ENCODE assay signal across 8 cellular contexts in the genomic region with DNA sequence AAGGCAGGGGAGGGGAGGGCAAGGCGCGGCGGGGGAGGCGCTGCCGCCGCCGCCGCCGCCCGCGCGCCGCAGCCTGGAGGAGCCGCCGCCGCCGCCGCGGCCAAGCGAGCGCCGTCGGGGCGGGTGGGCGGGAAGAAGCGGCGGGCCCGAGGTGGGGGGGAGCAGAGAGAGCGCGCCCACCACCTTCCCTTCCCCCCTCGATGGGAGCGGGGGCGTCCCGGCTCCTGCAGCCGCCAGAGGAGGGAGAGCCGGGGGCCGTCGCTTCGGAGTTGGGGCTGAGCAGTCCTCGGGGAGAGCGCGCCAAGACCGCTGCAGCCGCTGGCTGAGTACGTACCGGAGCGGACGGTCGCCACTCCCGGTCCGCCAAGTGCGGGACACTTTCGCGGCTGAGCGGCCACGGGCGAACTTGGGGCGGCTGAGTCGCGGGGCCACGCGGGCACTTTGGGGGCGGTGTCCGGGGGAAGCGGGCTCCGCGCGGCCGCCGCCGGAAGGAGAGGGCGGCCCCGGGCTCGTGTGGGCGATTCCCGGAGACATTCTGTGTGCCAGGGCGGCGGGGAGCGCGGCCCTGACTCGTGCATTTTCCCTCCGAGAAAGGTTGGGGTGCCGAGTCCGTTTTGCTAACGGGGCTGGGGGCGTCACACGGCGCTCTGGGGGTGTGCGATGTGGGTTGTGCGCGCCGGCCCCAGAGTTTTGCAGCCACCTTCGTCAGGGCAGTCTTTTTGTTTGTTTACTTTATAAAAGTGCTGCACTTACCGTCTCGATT. TPM values are rescaled to one million over a fixed set of nuclear protein-coding genes. Genes with fewer than 3 reads are reported as not detected.
A peak's percentile ranks its signal among the peaks of the same experiment; 100 is the strongest.
DNase-seq lines count a peak whose midpoint lies in the region; ATAC-seq and TF ChIP-seq lines count a peak whose summit lies in the region.

A gene with protein sequence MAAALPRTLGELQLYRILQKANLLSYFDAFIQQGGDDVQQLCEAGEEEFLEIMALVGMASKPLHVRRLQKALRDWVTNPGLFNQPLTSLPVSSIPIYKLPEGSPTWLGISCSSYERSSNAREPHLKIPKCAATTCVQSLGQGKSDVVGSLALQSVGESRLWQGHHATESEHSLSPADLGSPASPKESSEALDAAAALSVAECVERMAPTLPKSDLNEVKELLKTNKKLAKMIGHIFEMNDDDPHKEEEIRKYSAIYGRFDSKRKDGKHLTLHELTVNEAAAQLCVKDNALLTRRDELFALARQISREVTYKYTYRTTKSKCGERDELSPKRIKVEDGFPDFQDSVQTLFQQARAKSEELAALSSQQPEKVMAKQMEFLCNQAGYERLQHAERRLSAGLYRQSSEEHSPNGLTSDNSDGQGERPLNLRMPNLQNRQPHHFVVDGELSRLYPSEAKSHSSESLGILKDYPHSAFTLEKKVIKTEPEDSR (plus strand): TSS at position 49 of the 763 bp plus-strand sequence. CDS start 10,094 bp downstream, outside the sequence.

- TF ChIP-seq CTCF in WTC11 (IDR thresholded peaks at IDR 0.05) (no peak), cardiac fibroblast (IDR thresholded peaks at IDR 0.05; ENCODE audit: low read depth, low read length) (no peak)

- peak; percentile 53 for DNase-seq in EL
- peak; percentile 68 to 80 for DNase-seq in Kasumi-1 (lab: John Stamatoyannopoulos, UW)
- DNase-seq in WTC11 (ENCODE audit: low spot score): peak; percentile 60
- DNase-seq in cardiac fibroblast (ENCODE audit: low read depth in 2 of 2): peak in 1 of 2 donors; percentile 52
- peak; percentile 42 to 72 for DNase-seq in left colon
- peak; percentile 65 to 67 for DNase-seq in stimulated activated CD4-positive, alpha-beta T cell treated with anti-CD3 and anti-CD28 coated beads, Interleukin-2, amount 100 ng/mL, for 24 hours
- DNase-seq in HPDE6-E6E7 (ENCODE audit: extremely low spot score): no peak

- no peaks in the 10 kb centered on the region for H3K36me3 Mint-ChIP-seq in WTC11

- H3K27me3 Mint-ChIP-seq in WTC11 (ENCODE audit: low read depth): peaks cover 18% of the 10 kb centered on the region

- H3K4me1 Mint-ChIP-seq in WTC11: peaks cover 18% of the 10 kb centered on the region

- POLR2A ChIA-PET in WTC11 (lab: Charles Lee): interaction anchor here (0.6 to 1.0 kb wide), 2 partner anchors 13 to 37 kb away, joined by 3 to 6 read pairs; no protein-coding TSS in a partner anchor

- H3K9me3 Mint-ChIP-seq in WTC11: no peaks in the 10 kb centered on the region

- H3K27ac Mint-ChIP-seq in WTC11: no peak within 1 kb of the TSS

- ATAC-seq in GM21717 (IDR thresholded peaks at IDR 0.05; ENCODE audit: unreplicated experiment): peak; percentile 43
- peak; percentile 75 for ATAC-seq in WTC11
- ATAC-seq in left colon: peak; percentile 69

- CTCF ChIA-PET in WTC11 (lab: Charles Lee): interaction anchor here (1.1 to 2.8 kb wide), 3 partner anchors 31 to 330 kb away, joined by 3 to 11 read pairs (median 11); a partner anchor contains a TSS

- intact Hi-C loops in left colon (cut with DNase I, micrococcal nuclease): no loop called here

- peak within 1 kb of the TSS; percentile 85 to 90 for H3K4me3 ChIP-seq in cardiac fibroblast (replicated peaks in 1 of 2; ENCODE audit: low read depth in 2 of 2, low read length in 2 of 2)

- H3K4me3 Mint-ChIP-seq in WTC11: peak within 1 kb of the TSS; percentile 93

TF ChIP-seq in WTC11, 78 proteins besides CTCF, POLR2A, EP300 and RAD21 (continues in another document):
- TF ChIP-seq, protein P1, sequence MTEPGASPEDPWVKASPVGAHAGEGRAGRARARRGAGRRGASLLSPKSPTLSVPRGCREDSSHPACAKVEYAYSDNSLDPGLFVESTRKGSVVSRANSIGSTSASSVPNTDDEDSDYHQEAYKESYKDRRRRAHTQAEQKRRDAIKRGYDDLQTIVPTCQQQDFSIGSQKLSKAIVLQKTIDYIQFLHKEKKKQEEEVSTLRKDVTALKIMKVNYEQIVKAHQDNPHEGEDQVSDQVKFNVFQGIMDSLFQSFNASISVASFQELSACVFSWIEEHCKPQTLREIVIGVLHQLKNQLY (CRISPR knock-in tag; IDR thresholded peaks at IDR 0.05): no peak
- TF ChIP-seq SP1 (CRISPR knock-in tag; conservative IDR thresholded peaks at IDR 0.05): 0 out of 2 replicates have a peak, but pooled peaks have one; percentile 25
- TF ChIP-seq, protein P2, sequence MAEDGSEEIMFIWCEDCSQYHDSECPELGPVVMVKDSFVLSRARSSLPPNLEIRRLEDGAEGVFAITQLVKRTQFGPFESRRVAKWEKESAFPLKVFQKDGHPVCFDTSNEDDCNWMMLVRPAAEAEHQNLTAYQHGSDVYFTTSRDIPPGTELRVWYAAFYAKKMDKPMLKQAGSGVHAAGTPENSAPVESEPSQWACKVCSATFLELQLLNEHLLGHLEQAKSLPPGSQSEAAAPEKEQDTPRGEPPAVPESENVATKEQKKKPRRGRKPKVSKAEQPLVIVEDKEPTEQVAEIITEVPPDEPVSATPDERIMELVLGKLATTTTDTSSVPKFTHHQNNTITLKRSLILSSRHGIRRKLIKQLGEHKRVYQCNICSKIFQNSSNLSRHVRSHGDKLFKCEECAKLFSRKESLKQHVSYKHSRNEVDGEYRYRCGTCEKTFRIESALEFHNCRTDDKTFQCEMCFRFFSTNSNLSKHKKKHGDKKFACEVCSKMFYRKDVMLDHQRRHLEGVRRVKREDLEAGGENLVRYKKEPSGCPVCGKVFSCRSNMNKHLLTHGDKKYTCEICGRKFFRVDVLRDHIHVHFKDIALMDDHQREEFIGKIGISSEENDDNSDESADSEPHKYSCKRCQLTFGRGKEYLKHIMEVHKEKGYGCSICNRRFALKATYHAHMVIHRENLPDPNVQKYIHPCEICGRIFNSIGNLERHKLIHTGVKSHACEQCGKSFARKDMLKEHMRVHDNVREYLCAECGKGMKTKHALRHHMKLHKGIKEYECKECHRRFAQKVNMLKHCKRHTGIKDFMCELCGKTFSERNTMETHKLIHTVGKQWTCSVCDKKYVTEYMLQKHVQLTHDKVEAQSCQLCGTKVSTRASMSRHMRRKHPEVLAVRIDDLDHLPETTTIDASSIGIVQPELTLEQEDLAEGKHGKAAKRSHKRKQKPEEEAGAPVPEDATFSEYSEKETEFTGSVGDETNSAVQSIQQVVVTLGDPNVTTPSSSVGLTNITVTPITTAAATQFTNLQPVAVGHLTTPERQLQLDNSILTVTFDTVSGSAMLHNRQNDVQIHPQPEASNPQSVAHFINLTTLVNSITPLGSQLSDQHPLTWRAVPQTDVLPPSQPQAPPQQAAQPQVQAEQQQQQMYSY (CRISPR knock-in tag; IDR thresholded peaks at IDR 0.05): no peak
- TF ChIP-seq PRRX2 (CRISPR knock-in tag; IDR thresholded peaks at IDR 0.05): no peak
- TF ChIP-seq ZNF232 (CRISPR knock-in tag; IDR thresholded peaks at IDR 0.05): no peak
- no peak for TF ChIP-seq OVOL2 (CRISPR knock-in tag; IDR thresholded peaks at IDR 0.05; ENCODE audit: borderline replicate concordance)
- TF ChIP-seq, protein P3, sequence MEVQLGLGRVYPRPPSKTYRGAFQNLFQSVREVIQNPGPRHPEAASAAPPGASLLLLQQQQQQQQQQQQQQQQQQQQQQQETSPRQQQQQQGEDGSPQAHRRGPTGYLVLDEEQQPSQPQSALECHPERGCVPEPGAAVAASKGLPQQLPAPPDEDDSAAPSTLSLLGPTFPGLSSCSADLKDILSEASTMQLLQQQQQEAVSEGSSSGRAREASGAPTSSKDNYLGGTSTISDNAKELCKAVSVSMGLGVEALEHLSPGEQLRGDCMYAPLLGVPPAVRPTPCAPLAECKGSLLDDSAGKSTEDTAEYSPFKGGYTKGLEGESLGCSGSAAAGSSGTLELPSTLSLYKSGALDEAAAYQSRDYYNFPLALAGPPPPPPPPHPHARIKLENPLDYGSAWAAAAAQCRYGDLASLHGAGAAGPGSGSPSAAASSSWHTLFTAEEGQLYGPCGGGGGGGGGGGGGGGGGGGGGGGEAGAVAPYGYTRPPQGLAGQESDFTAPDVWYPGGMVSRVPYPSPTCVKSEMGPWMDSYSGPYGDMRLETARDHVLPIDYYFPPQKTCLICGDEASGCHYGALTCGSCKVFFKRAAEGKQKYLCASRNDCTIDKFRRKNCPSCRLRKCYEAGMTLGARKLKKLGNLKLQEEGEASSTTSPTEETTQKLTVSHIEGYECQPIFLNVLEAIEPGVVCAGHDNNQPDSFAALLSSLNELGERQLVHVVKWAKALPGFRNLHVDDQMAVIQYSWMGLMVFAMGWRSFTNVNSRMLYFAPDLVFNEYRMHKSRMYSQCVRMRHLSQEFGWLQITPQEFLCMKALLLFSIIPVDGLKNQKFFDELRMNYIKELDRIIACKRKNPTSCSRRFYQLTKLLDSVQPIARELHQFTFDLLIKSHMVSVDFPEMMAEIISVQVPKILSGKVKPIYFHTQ (CRISPR knock-in tag; IDR thresholded peaks at IDR 0.05): no peak
- TF ChIP-seq, protein P4, sequence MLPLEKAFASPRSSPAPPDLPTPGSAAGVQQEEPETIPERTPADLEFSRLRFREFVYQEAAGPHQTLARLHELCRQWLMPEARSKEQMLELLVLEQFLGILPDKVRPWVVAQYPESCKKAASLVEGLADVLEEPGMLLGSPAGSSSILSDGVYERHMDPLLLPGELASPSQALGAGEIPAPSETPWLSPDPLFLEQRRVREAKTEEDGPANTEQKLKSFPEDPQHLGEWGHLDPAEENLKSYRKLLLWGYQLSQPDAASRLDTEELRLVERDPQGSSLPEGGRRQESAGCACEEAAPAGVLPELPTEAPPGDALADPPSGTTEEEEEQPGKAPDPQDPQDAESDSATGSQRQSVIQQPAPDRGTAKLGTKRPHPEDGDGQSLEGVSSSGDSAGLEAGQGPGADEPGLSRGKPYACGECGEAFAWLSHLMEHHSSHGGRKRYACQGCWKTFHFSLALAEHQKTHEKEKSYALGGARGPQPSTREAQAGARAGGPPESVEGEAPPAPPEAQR (CRISPR knock-in tag; IDR thresholded peaks at IDR 0.05): no peak
- TF ChIP-seq MYBL2 (CRISPR knock-in tag; IDR thresholded peaks at IDR 0.05): no peak
- TF ChIP-seq, protein P5, sequence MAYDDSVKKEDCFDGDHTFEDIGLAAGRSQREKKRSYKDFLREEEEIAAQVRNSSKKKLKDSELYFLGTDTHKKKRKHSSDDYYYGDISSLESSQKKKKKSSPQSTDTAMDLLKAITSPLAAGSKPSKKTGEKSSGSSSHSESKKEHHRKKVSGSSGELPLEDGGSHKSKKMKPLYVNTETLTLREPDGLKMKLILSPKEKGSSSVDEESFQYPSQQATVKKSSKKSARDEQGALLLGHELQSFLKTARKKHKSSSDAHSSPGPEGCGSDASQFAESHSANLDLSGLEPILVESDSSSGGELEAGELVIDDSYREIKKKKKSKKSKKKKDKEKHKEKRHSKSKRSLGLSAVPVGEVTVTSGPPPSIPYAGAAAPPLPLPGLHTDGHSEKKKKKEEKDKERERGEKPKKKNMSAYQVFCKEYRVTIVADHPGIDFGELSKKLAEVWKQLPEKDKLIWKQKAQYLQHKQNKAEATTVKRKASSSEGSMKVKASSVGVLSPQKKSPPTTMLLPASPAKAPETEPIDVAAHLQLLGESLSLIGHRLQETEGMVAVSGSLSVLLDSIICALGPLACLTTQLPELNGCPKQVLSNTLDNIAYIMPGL (CRISPR knock-in tag; IDR thresholded peaks at IDR 0.05): peak; percentile 67; the same call in 1 of the 2 replicates

RNA-seq across cellular contexts. Expression of the gene that starts here (rescaled TPM):
- total RNA-seq in WTC11 (2021) (30.2 to 32.0 TPM (median 31.2 TPM) in 3 replicates), left colon (10 to 100 TPM; 21.9 to 30.9 TPM)
